In genomic region chr1:23088027-23088426, GRCh38 we compare ENCODE assay signal across 19 cellular contexts.
"Had no signal": no experiment of that assay in that cellular context is flagged by ENCODE, and none has a peak within 500 bp of the region (broad histone marks: within the 10 kb centered on the region; RNA-seq: fewer than 3 reads in every experiment).

No MANE protein-coding gene starts in this region.

- H3K9me3 Mint-ChIP-seq: brain; dendritic cell treated with granulocyte-macrophage colony-stimulating factor and Interleukin-4, amounts not matched to agents 40 ng/mL and 50 ng/mL, for 4 days; immature natural killer cell; mesothelial cell of epicardium; natural killer cell; T-helper 1 cell treated with Interleukin-12 subunit alpha and Interleukin-12 subunit beta and Interleukin-4 antibody, amounts not matched to agents 30 μg/mL and 1 μg/mL, for 36 hours had no signal

- DNase-seq: activated CD4-positive, alpha-beta T cell treated with anti-CD3 and anti-CD28 coated beads for 4 hours; activated CD4-positive, alpha-beta T cell treated with anti-CD3 and anti-CD28 coated beads, Interleukin-2, amount 50 U/mL, for 48 hours; activated CD4-positive, CD25-positive, alpha-beta regulatory T cell; activated T-cell treated with anti-CD3 and anti-CD28 coated beads for 4 hours; anterior cingulate cortex; effector CD8-positive, alpha-beta T cell; glutamatergic neuron; immature natural killer cell; left lung; natural killer cell; pancreas; psoas muscle; stimulated activated CD4-positive, alpha-beta T cell treated with anti-CD3 and anti-CD28 coated beads, Interleukin-12 subunit alpha, Interleukin-12 subunit beta, amount 100 ng/mL, for 4 hours; stimulated activated CD4-positive, alpha-beta T cell treated with anti-CD3 and anti-CD28 coated beads, Interleukin-4, amount 100 ng/mL, for 4 hours; stomach had no signal

- ATAC-seq: left lung, natural killer cell, pancreas, psoas muscle had no signal

- H3K27me3 Mint-ChIP-seq: dendritic cell treated with granulocyte-macrophage colony-stimulating factor and Interleukin-4, amounts not matched to agents 40 ng/mL and 50 ng/mL, for 4 days had no signal

- H3K4me3 Mint-ChIP-seq: brain; dendritic cell treated with granulocyte-macrophage colony-stimulating factor and Interleukin-4, amounts not matched to agents 40 ng/mL and 50 ng/mL, for 4 days; immature natural killer cell; mesothelial cell of epicardium; natural killer cell; T-helper 1 cell treated with Interleukin-12 subunit alpha and Interleukin-12 subunit beta and Interleukin-4 antibody, amounts not matched to agents 30 μg/mL and 1 μg/mL, for 36 hours had no signal

- H3K27ac Mint-ChIP-seq: dendritic cell treated with granulocyte-macrophage colony-stimulating factor and Interleukin-4, amounts not matched to agents 40 ng/mL and 50 ng/mL, for 4 days; immature natural killer cell; T-helper 1 cell treated with Interleukin-12 subunit alpha and Interleukin-12 subunit beta and Interleukin-4 antibody, amounts not matched to agents 30 μg/mL and 1 μg/mL, for 36 hours had no signal

- H3K4me1 Mint-ChIP-seq: immature natural killer cell, mesothelial cell of epicardium had no signal
